36 cellular contexts compared by ENCODE assay signal in genomic region chr9:96771124-96771523, GRCh38.
"Had no signal": no experiment of that assay in that cellular context is flagged by ENCODE, and none has a peak within 500 bp of the region (broad histone marks: within the 10 kb centered on the region; RNA-seq: fewer than 3 reads in every experiment).

No MANE protein-coding gene starts in this region.

- H3K27me3 Mint-ChIP-seq: activated B cell treated with CpG ODN at 0.5 μM for 24 hours; activated CD4-positive, alpha-beta memory T cell treated with anti-CD3 and anti-CD28 coated beads for 36 hours; activated naive CD8-positive, alpha-beta T cell treated with anti-CD3 and anti-CD28 coated beads for 36 hours; T-cell; T-helper 17 cell had no signal

- H3K4me3 ChIP-seq: body of pancreas, breast epithelium, MG63, Peyer's patch had no signal

- FAIRE-seq: astrocyte had no signal

- H3K4me3 Mint-ChIP-seq: activated B cell treated with CpG ODN at 0.5 μM for 24 hours; activated CD4-positive, alpha-beta memory T cell treated with anti-CD3 and anti-CD28 coated beads for 36 hours; activated naive CD8-positive, alpha-beta T cell treated with anti-CD3 and anti-CD28 coated beads for 36 hours; activated T-cell treated with anti-CD3 and anti-CD28 coated beads, Interleukin-2, amount 50 U/mL, for 4 hours; activated T-helper 1 cell treated with anti-CD3 and anti-CD28 coated beads, Interleukin-12 subunit alpha, Interleukin-12 subunit beta, Interleukin-2, Interleukin-4 antibody, amounts not matched to agents 30 ng/mL and 10 ng/mL and 1 ng/mL, durations not matched to agents 14 hours and 24 hours and 36 hours; T-cell; T-helper 17 cell had no signal

- H3K27ac Mint-ChIP-seq: activated B cell treated with CpG ODN at 0.5 μM for 24 hours; activated CD4-positive, alpha-beta memory T cell treated with anti-CD3 and anti-CD28 coated beads for 36 hours; activated naive CD8-positive, alpha-beta T cell treated with anti-CD3 and anti-CD28 coated beads for 36 hours; activated T-helper 1 cell treated with anti-CD3 and anti-CD28 coated beads, Interleukin-12 subunit alpha, Interleukin-12 subunit beta, Interleukin-2, Interleukin-4 antibody, amounts not matched to agents 30 ng/mL and 10 ng/mL and 1 ng/mL, durations not matched to agents 14 hours and 24 hours and 36 hours; T-cell; T-helper 17 cell had no signal

- H3K4me1 ChIP-seq: body of pancreas, breast epithelium, Peyer's patch had no signal

- H3K27ac ChIP-seq: body of pancreas, breast epithelium, Peyer's patch, VCaP had no signal

- ATAC-seq: activated T-cell treated with anti-CD3 and anti-CD28 coated beads, Interleukin-2, amount 50 U/mL, for 4 hours; body of pancreas; SK-N-SH treated with all-trans-retinoic acid at 6 μM for 48 hours; T-cell; T-helper 17 cell had no signal

- DNase-seq: activated B cell treated with CpG ODN at 0.5 μM for 24 hours; activated CD4-positive, alpha-beta memory T cell treated with anti-CD3 and anti-CD28 coated beads for 36 hours; activated CD4-positive, alpha-beta T cell treated with anti-CD3 and anti-CD28 coated beads for 4 hours; activated CD4-positive, alpha-beta T cell treated with anti-CD3 and anti-CD28 coated beads, Interleukin-2, amount 50 U/mL, for 1 hour; activated CD4-positive, CD25-positive, alpha-beta regulatory T cell treated with anti-CD3 and anti-CD28 coated beads, Interleukin-2, amount 50 U/mL, for 72 hours; activated CD8-positive, alpha-beta memory T cell treated with anti-CD3 and anti-CD28 coated beads, Interleukin-2, amount 50 U/mL, for 4 hours; activated gamma-delta T cell treated with Interleukin-2 at 50 U/mL for 16 hours; activated naive CD4-positive, alpha-beta T cell treated with anti-CD3 and anti-CD28 coated beads, Interleukin-2, amount 50 U/mL, for 16 hours; activated naive CD8-positive, alpha-beta T cell treated with anti-CD3 and anti-CD28 coated beads for 36 hours; activated T-cell treated with anti-CD3 and anti-CD28 coated beads for 4 hours; activated T-cell treated with anti-CD3 and anti-CD28 coated beads, Interleukin-2, amount 50 U/mL, for 4 hours; body of pancreas; Kasumi-1; KBM-7; MG63; NCI-H1048; NCI-H1105 treated with DMSO at 0.1 percent for 48 hours; NCI-H1436; NCI-H1694; NCI-H1930; NCI-H2081 treated with DMSO at 0.1 percent for 48 hours; NCI-H226; NCI-H446 treated with DMSO at 0.1 percent for 48 hours; NCI-H524; NCI-H69; NCI-H82; Peyer's patch; RPMI8226; SHP77 treated with DMSO at 0.1 percent for 48 hours; T-cell; T-helper 17 cell had no signal

- H3K4me1 Mint-ChIP-seq: activated naive CD8-positive, alpha-beta T cell treated with anti-CD3 and anti-CD28 coated beads for 36 hours had no signal

- H3K27me3 ChIP-seq: body of pancreas, breast epithelium, MG63, Peyer's patch had no signal
